In genomic region chr15:60395276-60396011, GRCh38 we compare ENCODE assay signal across 10 cellular contexts. TPM values are rescaled to one million over a fixed set of nuclear protein-coding genes. Genes with fewer than 3 reads are reported as not detected.
A peak's percentile ranks its signal among the peaks of the same experiment; 100 is the strongest.
DNase-seq lines count a peak whose midpoint lies in the region; ATAC-seq and TF ChIP-seq lines count a peak whose summit lies in the region.
"Had no signal": no experiment of that assay in that cellular context is flagged by ENCODE, and none has a peak within 500 bp of the region (broad histone marks: within the 10 kb centered on the region; RNA-seq: fewer than 3 reads in every experiment).

No MANE protein-coding gene starts in this region.

- H3K4me3 Mint-ChIP-seq in T-cell: peak overlapping the region in 1 of 3 donors; percentile 85
- peak overlapping the region; percentile 90 for H3K4me3 Mint-ChIP-seq in stimulated activated effector memory CD8-positive, alpha-beta T cell treated with anti-CD3 and anti-CD28 coated beads, Interleukin-12 subunit alpha, Interleukin-12 subunit beta, amount 100 ng/mL, for 72 hours

- no peak for TF ChIP-seq CTCF in IMR-90 (conservative IDR thresholded peaks at IDR 0.05; ENCODE audit: low read depth, low read length)
- no peak for TF ChIP-seq CTCF in fibroblast of the aortic adventitia (IDR thresholded peaks at IDR 0.05; ENCODE audit: insufficient read depth, low read length)

- peak overlapping the region; percentile 29; the same call in 1 of the 2 replicates for H3K4ac ChIP-seq in IMR-90 (ENCODE audit: low read depth, low read length)

- no peak overlapping the region for H2AK9ac ChIP-seq in IMR-90 (replicated peaks; ENCODE audit: low read depth, low read length, poor library complexity)

- H3K9me3 Mint-ChIP-seq in T-cell: no peaks in the 10 kb centered on the region
- H3K9me3 Mint-ChIP-seq in stimulated activated effector memory CD8-positive, alpha-beta T cell treated with anti-CD3 and anti-CD28 coated beads, Interleukin-12 subunit alpha, Interleukin-12 subunit beta, amount 100 ng/mL, for 72 hours: no peaks in the 10 kb centered on the region
- H3K9me3 Mint-ChIP-seq: naive B cell had no signal

- H3K9me1 ChIP-seq in IMR-90 (ENCODE audit: insufficient read depth, low read length): peaks cover 9% of the 10 kb centered on the region

- no peak for DNase-seq in IMR-90
- no peak for DNase-seq in T-cell
- peak; percentile 50 for DNase-seq in fibroblast of the aortic adventitia (ENCODE audit: low read depth)
- DNase-seq in stimulated activated effector memory CD8-positive, alpha-beta T cell treated with anti-CD3 and anti-CD28 coated beads, Interleukin-12 subunit alpha, Interleukin-12 subunit beta, amount 100 ng/mL, for 72 hours (ENCODE audit: low spot score in 2 of 2): no peak
- no peak for DNase-seq in HK-2 (ENCODE audit: unreplicated experiment)
- no peak for DNase-seq in amygdala (lab: John Stamatoyannopoulos, UW)
- DNase-seq in DMS153 (lab: John Stamatoyannopoulos, UW): no peak
- DNase-seq: amniotic stem cell, naive B cell had no signal

- POLR2A ChIA-PET in IMR-90 (lab: Charles Lee; ENCODE audit: unreplicated experiment) (interaction anchor here (0.9 kb wide), 1 partner anchor 26 kb away, joined by 3 read pairs; no protein-coding TSS in a partner anchor), T-cell (lab: Charles Lee) (interaction anchor here (0.6 kb wide), 2 partner anchors 40 to 167 kb away, joined by 3 to 4 read pairs; no protein-coding TSS in a partner anchor)

- H3K27me3 ChIP-seq in IMR-90 (ENCODE audit: control insufficient read depth, insufficient read depth, low read length): no peaks in the 10 kb centered on the region

- H2BK20ac ChIP-seq in IMR-90 (ENCODE audit: low read depth, low read length): no peak overlapping the region

- no peak for TF ChIP-seq RAD21 in IMR-90 (IDR thresholded peaks at IDR 0.05; ENCODE audit: low read length)

- H3K4me1 Mint-ChIP-seq in T-cell: peaks cover 42 to 76% (median 58%) of the 10 kb centered on the region in 3 donors
- H3K4me1 Mint-ChIP-seq in stimulated activated effector memory CD8-positive, alpha-beta T cell treated with anti-CD3 and anti-CD28 coated beads, Interleukin-12 subunit alpha, Interleukin-12 subunit beta, amount 100 ng/mL, for 72 hours: peaks cover 75% of the 10 kb centered on the region

- peaks cover 29% of the 10 kb centered on the region for H3K36me3 ChIP-seq in IMR-90 (ENCODE audit: control insufficient read depth, insufficient read depth, low read length)

- no peak overlapping the region for H2BK15ac ChIP-seq in IMR-90 (ENCODE audit: low read depth, low read length)

- H3K23ac ChIP-seq in IMR-90 (ENCODE audit: low read depth, low read length): peak overlapping the region; percentile 61

- peak overlapping the region; percentile 21; the same call in 1 of the 2 replicates for H3K18ac ChIP-seq in IMR-90 (ENCODE audit: low read depth, low read length)

- intact Hi-C loops in IMR-90 (cut with micrococcal nuclease): no loop called here

- TF ChIP-seq POLR2A in IMR-90 (IDR thresholded peaks at IDR 0.05; ENCODE audit: low read depth, low read length): peak; percentile 62; the same call in 1 of the 2 replicates

- dilution Hi-C loops in IMR-90 (cut with HindIII; ENCODE audit: low sequenced_read_pairs, unreplicated experiment): no loop called here

- in situ Hi-C loops in IMR-90 (cut with MboI; ENCODE audit: low sequenced_read_pairs): no loop called here

- no peaks in the 10 kb centered on the region for H3K9me3 ChIP-seq in IMR-90 (ENCODE audit: control insufficient read depth, insufficient read depth, low read length)

- peaks cover 0 to 4% of the 10 kb centered on the region in 2 donors for H3K27me3 Mint-ChIP-seq in T-cell
- H3K27me3 Mint-ChIP-seq: naive B cell had no signal

- no peak overlapping the region for H2BK120ac ChIP-seq in IMR-90 (ENCODE audit: low read depth, low read length)

- no peak overlapping the region for H2AFZ ChIP-seq in IMR-90 (replicated peaks; ENCODE audit: low read length, poor library complexity)

- peak overlapping the region; percentile 33 to 50 for H3K27ac Mint-ChIP-seq in T-cell
- H3K27ac Mint-ChIP-seq in stimulated activated effector memory CD8-positive, alpha-beta T cell treated with anti-CD3 and anti-CD28 coated beads, Interleukin-12 subunit alpha, Interleukin-12 subunit beta, amount 100 ng/mL, for 72 hours: no peak overlapping the region

- H3K4me3 ChIP-seq in IMR-90 (ENCODE audit: insufficient read depth, low read depth, low read length): peak overlapping the region; percentile 26; the same call in 1 of the 2 replicates
- H3K4me3 ChIP-seq in fibroblast of the aortic adventitia (ENCODE audit: low read depth, low read length): peak overlapping the region; percentile 97

- H3K9ac ChIP-seq in IMR-90 (ENCODE audit: low read depth, low read length): peak overlapping the region; percentile 92

- H3K4me2 ChIP-seq in IMR-90 (ENCODE audit: low read depth, low read length): peak overlapping the region; percentile 92

- peak overlapping the region; percentile 10 to 94; a peak in 3 of 4 replicates for H4K8ac ChIP-seq in IMR-90 (ENCODE audit: low read depth in 2 of 2, low read length in 2 of 2)

- peaks cover 21% of the 10 kb centered on the region for H3K36me3 Mint-ChIP-seq in T-cell
- peaks cover 76% of the 10 kb centered on the region for H3K36me3 Mint-ChIP-seq in stimulated activated effector memory CD8-positive, alpha-beta T cell treated with anti-CD3 and anti-CD28 coated beads, Interleukin-12 subunit alpha, Interleukin-12 subunit beta, amount 100 ng/mL, for 72 hours

- CTCF ChIA-PET in IMR-90 (lab: Yijun Ruan, JAX): no interaction called here
- CTCF ChIA-PET in T-cell (lab: Charles Lee): no interaction called here

- peak overlapping the region; percentile 87; the same call in 1 of the 2 replicates for H3K27ac ChIP-seq in IMR-90 (ENCODE audit: insufficient read depth, low read length)

- H3K4me1 ChIP-seq in IMR-90 (ENCODE audit: control insufficient read depth, insufficient read depth, low read length): peaks cover 45% of the 10 kb centered on the region

- H4K91ac ChIP-seq in IMR-90 (ENCODE audit: insufficient read depth, low read depth, low read length): 0 out of 2 replicates have a peak overlapping the region, but pooled peaks have one; percentile 45

- BruUV-seq in IMR-90 (replicated peaks; lab: Mats Ljungman, UMichigan): no TSS peak

- no peak overlapping the region for H2AK5ac ChIP-seq in IMR-90 (ENCODE audit: low read depth, low read length)

- peak overlapping the region; percentile 77 for H3K14ac ChIP-seq in IMR-90 (replicated peaks; ENCODE audit: low read depth, low read length)

- H3K56ac ChIP-seq in IMR-90 (ENCODE audit: extremely low read depth, insufficient read depth, low read length): peak overlapping the region; percentile 46; the same call in 1 of the 2 replicates

- peaks cover 4 to 43% of the 10 kb centered on the region in 2 experiments; a peak in 3 of 4 replicates for H3K79me1 ChIP-seq in IMR-90 (ENCODE audit: low read depth in 1 of 2, low read length in 2 of 2)

- whole genome bisulfite sequencing in IMR-90 (ENCODE audit: extremely low coverage in 2 of 2, insufficient read length in 1 of 2), 2 experiments: 78% methylated on average over 3 of the region's 9 CpGs; no CpG with 5 or more reads in 1 of the 2 experiments

- peaks cover 68% of the 10 kb centered on the region for H4K20me1 ChIP-seq in IMR-90 (ENCODE audit: insufficient read depth, low read length)

- no peak overlapping the region for H4K5ac ChIP-seq in IMR-90 (ENCODE audit: low read depth, low read length)

- H2BK5ac ChIP-seq in IMR-90 (ENCODE audit: low read depth, low read length, poor library complexity, severe bottlenecking): peak overlapping the region; percentile 86

- ATAC-seq in IMR-90 (ENCODE audit: low read depth) (no peak), T-cell (replicated peaks in 1 of 4) (no peak), HG02870 (IDR thresholded peaks at IDR 0.05; ENCODE audit: unreplicated experiment) (no peak)
- no peak for ATAC-seq in stimulated activated effector memory CD8-positive, alpha-beta T cell treated with anti-CD3 and anti-CD28 coated beads, Interleukin-12 subunit alpha, Interleukin-12 subunit beta, amount 100 ng/mL, for 72 hours

TF ChIP-seq in IMR-90, 13 proteins besides CTCF, POLR2A, EP300 and RAD21:
- TF ChIP-seq MAFK (IDR thresholded peaks at IDR 0.05; ENCODE audit: low read depth, low read length): peak; percentile 78
- no peak for TF ChIP-seq SMC3 (IDR thresholded peaks at IDR 0.05; ENCODE audit: low read depth, low read length)
- peak; percentile 67 for TF ChIP-seq NFE2L2 (IDR thresholded peaks at IDR 0.05; ENCODE audit: low read depth, low read length)
- TF ChIP-seq CHD1 (IDR thresholded peaks at IDR 0.05; ENCODE audit: low read depth, low read length): 0 out of 2 replicates have a peak, but pooled peaks have one; percentile 60

RNA-seq across cellular contexts. Expression of gene ANXA2, which starts 2.3 kb away (rescaled TPM):
- total RNA-seq in IMR-90 (2012; rRNA removed) (6,979 and 8,412 TPM in 2 replicates), T-cell (100 to 1,000 TPM in 4 of 5 donors, 10 to 100 TPM in 1; 59.4 to 223 (median 159) TPM), fibroblast of the aortic adventitia (ENCODE audit: low replicate concordance) (2,605 and 3,136 TPM in 2 replicates)
- polyA plus RNA-seq in IMR-90 (2012; rRNA removed): 6,722 and 7,454 TPM in 2 replicates
- polyA plus RNA-seq in IMR-90 (2012; cell fraction: cytosol; rRNA removed): 2,230 and 5,114 TPM in 2 replicates
- 764 and 3,092 TPM in 2 replicates for polyA plus RNA-seq in IMR-90 (2012; cell fraction: nucleus; rRNA removed; ENCODE audit: low replicate concordance)

Comparison
In these comparisons a context has a peak if more than half of its experiments do, and no peak if none do; other contexts are left out.
1. RNA of gene ANXA2, which starts 2.3 kb away (total RNA-seq): 6,979 to 8,412 TPM in IMR-90 and 2,605 to 3,136 TPM in fibroblast of the aortic adventitia; 59.4 to 223 TPM in T-cell; every median in the first group is over 10 times any median in the second.